In genomic region chr12:124567673-124568373, GRCh38 we compare ENCODE assay signal across 8 cellular contexts. TPM values are rescaled to one million over a fixed set of nuclear protein-coding genes. Genes with fewer than 3 reads are reported as not detected.
DNase-seq lines count a peak whose midpoint lies in the region; TF ChIP-seq lines count a peak whose summit lies in the region.

No MANE protein-coding gene starts in this region.

- H3K27me3 ChIP-seq in DOHH2 (ENCODE audit: control insufficient read depth, low read length) (peaks cover 4% of the 10 kb centered on the region; the same call in 1 of the 2 replicates), Loucy (ENCODE audit: insufficient read depth, low read length, poor library complexity, severe bottlenecking) (no peaks in the 10 kb centered on the region), SJCRH30 (no peaks in the 10 kb centered on the region), neuronal stem cell (ENCODE audit: control insufficient read depth in 3 of 3, insufficient read depth in 3 of 3, low read depth in 1 of 3, low read length in 3 of 3) (peaks cover 0 to 11% (median 0%) of the 10 kb centered on the region in 3 experiments), subcutaneous abdominal adipose tissue (ENCODE audit: control insufficient read depth in 5 of 5, insufficient read depth in 4 of 5, low read length in 5 of 5) (no peaks in the 10 kb centered on the region)

- H3K9ac ChIP-seq in Loucy (ENCODE audit: low read depth, low read length, poor library complexity, severe bottlenecking) (peak overlapping the region; percentile 82), neuronal stem cell (ENCODE audit: low read depth, low read length, poor library complexity) (peak overlapping the region; percentile 88), subcutaneous abdominal adipose tissue (ENCODE audit: low read length in 5 of 5) (peak overlapping the region; percentile 43 to 69 (median 51))

- no peak overlapping the region for H2BK12ac ChIP-seq in neuronal stem cell (ENCODE audit: low read length)

- H2BK120ac ChIP-seq in neuronal stem cell (ENCODE audit: low read depth, low read length): peak overlapping the region; percentile 76

- DNase-seq in GOT3 (lab: John Stamatoyannopoulos, UW): peak; percentile 64
- peak; percentile 93 to 94 for DNase-seq in SJCRH30
- DNase-seq in activated naive CD4-positive, alpha-beta T cell treated with Interleukin-2 at 50 U/mL for 16 hours: peak; percentile 83
- peak; percentile 77 for DNase-seq in foreskin melanocyte
- DNase-seq in neuronal stem cell (ENCODE audit: low spot score): peak; percentile 72

- H2BK15ac ChIP-seq in neuronal stem cell (ENCODE audit: low read length): peak overlapping the region; percentile 97

- WGBS in neuronal stem cell (ENCODE audit: extremely low coverage in 2 of 2, insufficient read length in 2 of 2, insufficient replicate concordance in 1 of 2), 2 donors: no CpG with 5 or more reads among the region's 50 CpGs

- no peaks in the 10 kb centered on the region for H3K9me3 ChIP-seq in DOHH2 (ENCODE audit: control insufficient read depth, insufficient read depth, low read length)
- H3K9me3 ChIP-seq in Loucy (ENCODE audit: insufficient read depth, low read depth, low read length): no peaks in the 10 kb centered on the region
- no peaks in the 10 kb centered on the region for H3K9me3 ChIP-seq in SJCRH30 (replicated peaks)
- H3K9me3 ChIP-seq in neuronal stem cell (replicated peaks in 1 of 2; ENCODE audit: control insufficient read depth in 2 of 2, insufficient read depth in 1 of 2, low read depth in 1 of 2, low read length in 2 of 2): no peaks in the 10 kb centered on the region
- H3K9me3 ChIP-seq in subcutaneous abdominal adipose tissue (ENCODE audit: control insufficient read depth in 5 of 5, low read length in 5 of 5): no peaks in the 10 kb centered on the region

- peak overlapping the region; percentile 44 for H3K23ac ChIP-seq in neuronal stem cell (ENCODE audit: low read depth, low read length, poor library complexity)

- H4K20me1 ChIP-seq in DOHH2 (ENCODE audit: control insufficient read depth, insufficient read depth, low read depth, low read length) (peaks cover 24% of the 10 kb centered on the region), Loucy (ENCODE audit: insufficient read depth, low read length, poor library complexity, severe bottlenecking) (peaks cover 40% of the 10 kb centered on the region)

- H3K4me3 ChIP-seq in DOHH2 (ENCODE audit: low read length) (peak overlapping the region; percentile 75), Loucy (ENCODE audit: low read length, poor library complexity, severe bottlenecking) (peak overlapping the region; percentile 96), SJCRH30 (peak overlapping the region; percentile 84), neuronal stem cell (ENCODE audit: low read length in 2 of 2) (peak overlapping the region; percentile 74 to 92), subcutaneous abdominal adipose tissue (ENCODE audit: low read depth in 1 of 5, low read length in 5 of 5) (peak overlapping the region in 4 of 5 donors; percentile 22 to 60 (median 48))

- peak overlapping the region; percentile 89 for H2BK5ac ChIP-seq in neuronal stem cell (ENCODE audit: low read length)

- peak overlapping the region; percentile 48 for H2AK5ac ChIP-seq in neuronal stem cell (ENCODE audit: low read depth, low read length)

- H3K4me2 ChIP-seq in DOHH2 (ENCODE audit: low read length) (peak overlapping the region; percentile 98), Loucy (ENCODE audit: low read depth, low read length, poor library complexity, severe bottlenecking) (peak overlapping the region; percentile 98), neuronal stem cell (ENCODE audit: insufficient read depth, low read length, poor library complexity, severe bottlenecking) (peak overlapping the region; percentile 90)

- H3K9me2 ChIP-seq in DOHH2 (replicated peaks; ENCODE audit: control insufficient read depth, low read length) (no peaks in the 10 kb centered on the region), Loucy (replicated peaks; ENCODE audit: low read depth, low read length) (no peaks in the 10 kb centered on the region)

- TF ChIP-seq CTCF in DOHH2 (IDR thresholded peaks at IDR 0.05; ENCODE audit: low read depth, low read length, poor library complexity, severe bottlenecking) (no peak), Loucy (conservative IDR thresholded peaks at IDR 0.05; ENCODE audit: low read length) (no peak)

- no peak overlapping the region for H3K4ac ChIP-seq in neuronal stem cell (ENCODE audit: low read length)

- H3K18ac ChIP-seq in neuronal stem cell (ENCODE audit: low read length): peak overlapping the region; percentile 98

- no peak overlapping the region for H3K14ac ChIP-seq in neuronal stem cell (ENCODE audit: low read length)

- H4K91ac ChIP-seq in neuronal stem cell (ENCODE audit: low read depth, low read length, poor library complexity): no peak overlapping the region

- H4K8ac ChIP-seq in neuronal stem cell (ENCODE audit: low read depth, low read length): no peak overlapping the region

- H2AFZ ChIP-seq in Loucy (ENCODE audit: low read length) (peak overlapping the region; percentile 99), neuronal stem cell (ENCODE audit: low read length) (peak overlapping the region; percentile 100)

- H3K27ac ChIP-seq in DOHH2 (ENCODE audit: low read depth, low read length) (peak overlapping the region; percentile 35), SJCRH30 (peak overlapping the region; percentile 88), neuronal stem cell (replicated peaks; ENCODE audit: low read length) (peak overlapping the region; percentile 56), subcutaneous abdominal adipose tissue (ENCODE audit: low read depth, low read length) (peak overlapping the region; percentile 89)

- H3F3A ChIP-seq in DOHH2 (ENCODE audit: control insufficient read depth, insufficient read depth) (no peaks in the 10 kb centered on the region), Loucy (ENCODE audit: low read depth) (no peaks in the 10 kb centered on the region)

- H3K79me2 ChIP-seq in DOHH2 (ENCODE audit: control insufficient read depth, low read length) (peaks cover 42% of the 10 kb centered on the region), Loucy (ENCODE audit: insufficient read depth, low read length) (peaks cover 42% of the 10 kb centered on the region)

- peaks cover 9% of the 10 kb centered on the region; the same call in 1 of the 2 replicates for H3K36me3 ChIP-seq in DOHH2 (ENCODE audit: control insufficient read depth, low read length)
- H3K36me3 ChIP-seq in Loucy (ENCODE audit: insufficient read depth, low read length): no peaks in the 10 kb centered on the region
- peaks cover 3% of the 10 kb centered on the region for H3K36me3 ChIP-seq in SJCRH30
- H3K36me3 ChIP-seq in neuronal stem cell (replicated peaks in 1 of 2; ENCODE audit: control insufficient read depth in 2 of 2, insufficient read depth in 2 of 2, low read length in 2 of 2): no peaks in the 10 kb centered on the region
- H3K36me3 ChIP-seq in subcutaneous abdominal adipose tissue (ENCODE audit: control insufficient read depth in 5 of 5, insufficient read depth in 5 of 5, low read length in 5 of 5): no peaks in the 10 kb centered on the region

- H3K4me1 ChIP-seq in DOHH2 (ENCODE audit: control insufficient read depth, low read length): peaks cover 38% of the 10 kb centered on the region
- H3K4me1 ChIP-seq in Loucy (ENCODE audit: insufficient read depth, low read length, poor library complexity, severe bottlenecking): peaks cover 29% of the 10 kb centered on the region
- peaks cover 7% of the 10 kb centered on the region; the same call in 1 of the 2 replicates for H3K4me1 ChIP-seq in SJCRH30
- peaks cover 29 to 30% of the 10 kb centered on the region in 2 donors for H3K4me1 ChIP-seq in neuronal stem cell (ENCODE audit: control insufficient read depth in 2 of 2, insufficient read depth in 1 of 2, low read depth in 1 of 2, low read length in 2 of 2)
- peaks cover 0 to 57% (median 48%) of the 10 kb centered on the region in 5 donors for H3K4me1 ChIP-seq in subcutaneous abdominal adipose tissue (ENCODE audit: control insufficient read depth in 5 of 5, insufficient read depth in 5 of 5, low read length in 5 of 5)

- peaks cover 10% of the 10 kb centered on the region for H3K79me1 ChIP-seq in neuronal stem cell (ENCODE audit: low read depth, low read length)

RNA-seq across cellular contexts. Expression of gene NCOR2, which starts 0.4 kb away (rescaled TPM):
- 48.5 and 52.2 TPM in 2 replicates for total RNA-seq in SJCRH30 (2014; rRNA removed; shearing (Covaris generic))
- 80.7 TPM for polyA plus RNA-seq in neuronal stem cell (2013, experiment 1 of 2)
- polyA plus RNA-seq in neuronal stem cell (2013, experiment 2 of 2): 80.2 TPM

Comparison
In these comparisons a context has a peak if more than half of its experiments do, and no peak if none do; other contexts are left out.
1. Peak in every context shown above with its lines: DNase-seq, H3K4me3 ChIP-seq and H3K27ac ChIP-seq.
2. H3K27ac ChIP-seq: peak in every context shown above with its lines; median percentile 89 in subcutaneous abdominal adipose tissue; 88 in SJCRH30; 56 in neuronal stem cell; 35 in DOHH2.